Comparison of ENCODE assay signal across 11 cellular contexts in the genomic region with DNA sequence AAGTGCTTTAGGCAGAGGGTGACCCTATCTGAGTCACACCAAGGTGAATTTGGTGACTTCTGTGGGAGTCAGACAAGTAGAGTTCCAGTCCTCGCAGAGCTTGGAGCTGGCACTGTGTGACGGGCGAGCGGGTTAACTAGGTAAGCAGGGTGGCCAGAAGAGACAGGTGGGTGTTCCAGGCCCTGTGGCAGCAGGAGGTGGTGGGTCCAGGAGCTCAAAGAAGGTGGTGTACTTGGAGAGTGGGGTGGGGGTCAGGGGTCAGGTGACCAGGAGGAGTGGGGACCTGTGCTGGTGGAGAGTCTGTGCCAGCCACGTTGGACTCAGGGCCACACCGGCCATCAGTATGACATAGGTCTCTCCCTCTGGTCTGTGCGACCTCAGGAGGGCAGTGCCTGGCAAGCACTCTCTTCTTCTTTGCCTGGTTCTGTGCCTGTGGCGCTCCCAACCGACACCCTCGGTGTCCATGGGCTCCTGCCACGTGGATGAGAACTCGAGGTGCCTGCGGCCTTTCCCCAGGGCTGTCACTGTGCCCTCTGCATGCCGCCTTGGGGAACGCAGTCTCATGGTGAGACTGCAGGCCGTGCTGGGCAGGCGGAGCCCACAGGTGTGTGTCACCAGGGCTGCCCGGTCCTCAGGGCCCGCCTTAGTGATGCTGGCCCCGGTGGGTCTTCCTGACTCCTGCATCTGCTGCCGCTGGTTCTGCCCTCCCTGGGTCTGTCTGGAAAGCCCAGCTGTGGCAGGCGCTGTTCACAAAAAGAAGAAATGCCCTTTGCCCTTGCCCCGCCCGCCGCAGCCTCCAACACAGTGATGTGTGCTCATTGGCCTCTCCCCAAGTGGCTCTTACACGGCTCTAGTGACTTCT. TPM values are rescaled to one million over a fixed set of nuclear protein-coding genes. Genes with fewer than 3 reads are reported as not detected.
DNase-seq lines count a peak whose midpoint lies in the region; ATAC-seq, FAIRE-seq and TF ChIP-seq lines count a peak whose summit lies in the region.
"Had no signal": no experiment of that assay in that cellular context is flagged by ENCODE, and none has a peak within 500 bp of the region (broad histone marks: within the 10 kb centered on the region; RNA-seq: fewer than 3 reads in every experiment).

No MANE protein-coding gene starts in this region.

- dilution Hi-C loops in keratinocyte (cut with MboI; ENCODE audit: extremely low pct_ligation_motif_present, low sequenced_read_pairs): no loop called here

- TF ChIP-seq CTCF in keratinocyte (optimal IDR thresholded peaks at IDR 0.05 in 1 of 3, IDR thresholded peaks at IDR 0.05 in 1 of 3, conservative IDR thresholded peaks at IDR 0.05 in 1 of 3; ENCODE audit: extremely low read depth in 1 of 3, insufficient read depth in 2 of 3, low read length in 3 of 3): no peak

- CTCF ChIA-PET in activated naive CD4-positive, alpha-beta T cell treated with anti-CD3 and anti-CD28 coated beads for 36 hours (lab: Charles Lee): interaction anchor here (5.0 kb wide), 1 partner anchor 10 kb away, joined by 25 read pairs; no protein-coding TSS in a partner anchor
- CTCF ChIA-PET in activated CD8-positive, alpha-beta T cell treated with anti-CD3 and anti-CD28 coated beads, Interleukin-2, amount 10 ng/mL, durations not matched to agents 7 days and 5 days (lab: Charles Lee): interaction anchor here (0.7 to 2.4 kb wide), 2 partner anchors 10 to 129 kb away, joined by 3 to 18 read pairs; no protein-coding TSS in a partner anchor

- no peak overlapping the region for H3K27ac ChIP-seq in keratinocyte (ENCODE audit: control insufficient read depth, insufficient read depth, low read length)
- peak overlapping the region; percentile 58 for H3K27ac ChIP-seq in substantia nigra (ENCODE audit: low read depth, low read length, poor library complexity, severe bottlenecking)

- no peaks in the 10 kb centered on the region for H3K27me3 ChIP-seq in keratinocyte (ENCODE audit: control insufficient read depth, extremely low read depth, insufficient read depth, low read length)

- H3K36me3 ChIP-seq in keratinocyte (ENCODE audit: control insufficient read depth in 2 of 2, extremely low read depth in 1 of 2, insufficient read depth in 2 of 2, low read length in 2 of 2): peaks cover 27% of the 10 kb centered on the region in 2 experiments

- H3K4me3 Mint-ChIP-seq in activated naive CD4-positive, alpha-beta T cell treated with anti-CD3 and anti-CD28 coated beads for 36 hours: peak overlapping the region; percentile 80
- peak overlapping the region; percentile 79 for H3K4me3 Mint-ChIP-seq in activated CD8-positive, alpha-beta T cell treated with anti-CD3 and anti-CD28 coated beads, Interleukin-2, amount 10 ng/mL, durations not matched to agents 7 days and 5 days

- peaks cover 3% of the 10 kb centered on the region for H3K9me1 ChIP-seq in keratinocyte (ENCODE audit: control insufficient read depth, extremely low read depth, insufficient read depth, low read length)

- H3K27ac Mint-ChIP-seq in activated naive CD4-positive, alpha-beta T cell treated with anti-CD3 and anti-CD28 coated beads for 36 hours: peak overlapping the region; percentile 70
- peak overlapping the region; percentile 81 for H3K27ac Mint-ChIP-seq in activated CD8-positive, alpha-beta T cell treated with anti-CD3 and anti-CD28 coated beads, Interleukin-2, amount 10 ng/mL, durations not matched to agents 7 days and 5 days

- POLR2A ChIA-PET in activated CD8-positive, alpha-beta T cell treated with anti-CD3 and anti-CD28 coated beads, Interleukin-2, amount 10 ng/mL, durations not matched to agents 7 days and 5 days (lab: Charles Lee): interaction anchor here (1.4 kb wide), 1 partner anchor 155 kb away, joined by 3 read pairs; a partner anchor contains a TSS

- H3K4me1 Mint-ChIP-seq in activated naive CD4-positive, alpha-beta T cell treated with anti-CD3 and anti-CD28 coated beads for 36 hours (ENCODE audit: low read depth): peaks cover 16% of the 10 kb centered on the region
- peaks cover 36% of the 10 kb centered on the region for H3K4me1 Mint-ChIP-seq in activated CD8-positive, alpha-beta T cell treated with anti-CD3 and anti-CD28 coated beads, Interleukin-2, amount 10 ng/mL, durations not matched to agents 7 days and 5 days (ENCODE audit: low read depth)

- peaks cover 16% of the 10 kb centered on the region for H3K4me1 ChIP-seq in keratinocyte (ENCODE audit: control insufficient read depth, extremely low read depth, insufficient read depth, low read length)

- no peaks in the 10 kb centered on the region for H3K9me3 Mint-ChIP-seq in activated naive CD4-positive, alpha-beta T cell treated with anti-CD3 and anti-CD28 coated beads for 36 hours
- no peaks in the 10 kb centered on the region for H3K9me3 Mint-ChIP-seq in activated CD8-positive, alpha-beta T cell treated with anti-CD3 and anti-CD28 coated beads, Interleukin-2, amount 10 ng/mL, durations not matched to agents 7 days and 5 days (ENCODE audit: insufficient read depth)

- H2AFZ ChIP-seq in keratinocyte (ENCODE audit: control insufficient read depth, low read length): no peak overlapping the region

- peaks cover 13% of the 10 kb centered on the region for H3K79me2 ChIP-seq in keratinocyte (ENCODE audit: control insufficient read depth, insufficient read depth, low read length)

- no peaks in the 10 kb centered on the region for H4K20me1 ChIP-seq in keratinocyte (ENCODE audit: control insufficient read depth, extremely low read depth, insufficient read depth, low read length)

- DNase-seq in activated naive CD4-positive, alpha-beta T cell treated with anti-CD3 and anti-CD28 coated beads for 36 hours: no peak
- no peak for DNase-seq in activated naive CD4-positive, alpha-beta T cell (lab: John Stamatoyannopoulos, UW)
- no peak for DNase-seq in activated CD8-positive, alpha-beta T cell treated with anti-CD3 and anti-CD28 coated beads, Interleukin-2, amount 10 ng/mL, durations not matched to agents 7 days and 5 days
- no peak for DNase-seq in keratinocyte (ENCODE audit: low read depth, low spot score)
- peak in 1 of 49 donors; percentile 47 for DNase-seq in substantia nigra (lab: John Stamatoyannopoulos, UW)
- DNase-seq in NCI-H2196 treated with DMSO at 0.1 percent for 48 hours (lab: John Stamatoyannopoulos, UW; ENCODE audit: unreplicated experiment): no peak
- DNase-seq in NCI-H510A (lab: John Stamatoyannopoulos, UW): no peak
- DNase-seq: effector CD4-positive, alpha-beta T cell; NCI-H2029 treated with DMSO at 0.1 percent for 48 hours had no signal

- peaks cover 12% of the 10 kb centered on the region for H3K36me3 Mint-ChIP-seq in activated naive CD4-positive, alpha-beta T cell treated with anti-CD3 and anti-CD28 coated beads for 36 hours (ENCODE audit: low read depth)
- peaks cover 27% of the 10 kb centered on the region for H3K36me3 Mint-ChIP-seq in activated CD8-positive, alpha-beta T cell treated with anti-CD3 and anti-CD28 coated beads, Interleukin-2, amount 10 ng/mL, durations not matched to agents 7 days and 5 days (ENCODE audit: low read depth)

- no peak for ATAC-seq in activated CD8-positive, alpha-beta T cell treated with anti-CD3 and anti-CD28 coated beads, Interleukin-2, amount 10 ng/mL, durations not matched to agents 7 days and 5 days
- no peak for ATAC-seq in HG02763 (IDR thresholded peaks at IDR 0.05; ENCODE audit: unreplicated experiment)

- no peak for FAIRE-seq in keratinocyte (lab: Jason Lieb, UNC)
- FAIRE-seq: TTC549 had no signal

- H3K9ac ChIP-seq in keratinocyte (ENCODE audit: control insufficient read depth, extremely low read depth, insufficient read depth, low read length): no peak overlapping the region

- intact Hi-C loops in activated naive CD4-positive, alpha-beta T cell treated with anti-CD3 and anti-CD28 coated beads for 36 hours (cut with micrococcal nuclease): no loop called here

- H3K4me2 ChIP-seq in keratinocyte (ENCODE audit: control insufficient read depth, extremely low read depth, insufficient read depth, low read depth, low read length): peak overlapping the region; percentile 71

- H3K4me3 ChIP-seq in keratinocyte (ENCODE audit: control insufficient read depth in 2 of 3, extremely low read depth in 1 of 3, insufficient read depth in 2 of 3, low read depth in 1 of 3, low read length in 3 of 3): peak overlapping the region in 1 of 3 experiments; percentile 51

- no peaks in the 10 kb centered on the region for H3K9me3 ChIP-seq in keratinocyte (ENCODE audit: control insufficient read depth, low read depth, low read length)

- no peaks in the 10 kb centered on the region for H3K27me3 Mint-ChIP-seq in activated naive CD4-positive, alpha-beta T cell treated with anti-CD3 and anti-CD28 coated beads for 36 hours (ENCODE audit: low read depth)
- no peaks in the 10 kb centered on the region for H3K27me3 Mint-ChIP-seq in activated CD8-positive, alpha-beta T cell treated with anti-CD3 and anti-CD28 coated beads, Interleukin-2, amount 10 ng/mL, durations not matched to agents 7 days and 5 days (ENCODE audit: low read depth)

RNA-seq across cellular contexts. Expression of a gene that starts 1.6 kb away (rescaled TPM):
- total RNA-seq in activated naive CD4-positive, alpha-beta T cell treated with anti-CD3 and anti-CD28 coated beads for 36 hours: 1 to 10 TPM; 7.3 to 8.0 TPM
- total RNA-seq in activated CD8-positive, alpha-beta T cell treated with anti-CD3 and anti-CD28 coated beads, Interleukin-2, amount 10 ng/mL, durations not matched to agents 7 days and 5 days: 10 to 100 TPM; 18.3 to 19.2 TPM
- 12.3 to 15.6 TPM (median 15.0 TPM) in 3 replicates for polyA plus RNA-seq in keratinocyte
- 5.1 TPM for polyA plus RNA-seq in keratinocyte (2011; ENCODE audit: low read depth)
- polyA plus RNA-seq in keratinocyte (2011; cell fraction: cytosol; rRNA removed): 10.0 and 15.3 TPM in 2 replicates
- 12.3 and 13.1 TPM in 2 replicates for polyA plus RNA-seq in keratinocyte (2011; cell fraction: nucleus; rRNA removed)
- polyA plus RNA-seq in keratinocyte (2012; ENCODE audit: low replicate concordance): 9.0 and 16.4 TPM in 2 replicates
- 8.1 to 12.9 TPM (median 8.4 TPM) in 3 replicates for polyA minus RNA-seq in keratinocyte
- polyA minus RNA-seq in keratinocyte (2011; cell fraction: cytosol; rRNA and poly(A)+ RNA removed): 12.9 TPM
- 3.9 TPM in 2 replicates for polyA minus RNA-seq in keratinocyte (2011; cell fraction: nucleus; rRNA and poly(A)+ RNA removed)

RNA-seq across cellular contexts. Expression of a gene that starts 6.7 kb away (rescaled TPM):
- 10 to 100 TPM; 23.7 to 24.6 TPM for total RNA-seq in activated naive CD4-positive, alpha-beta T cell treated with anti-CD3 and anti-CD28 coated beads for 36 hours
- total RNA-seq in activated CD8-positive, alpha-beta T cell treated with anti-CD3 and anti-CD28 coated beads, Interleukin-2, amount 10 ng/mL, durations not matched to agents 7 days and 5 days: 10 to 100 TPM; 67.0 to 76.6 TPM
- polyA plus RNA-seq in keratinocyte: 29.8 to 39.8 TPM (median 31.5 TPM) in 3 replicates
- 12.8 TPM for polyA plus RNA-seq in keratinocyte (2011; ENCODE audit: low read depth)
- 17.3 and 32.5 TPM in 2 replicates for polyA plus RNA-seq in keratinocyte (2011; cell fraction: cytosol; rRNA removed)
- polyA plus RNA-seq in keratinocyte (2011; cell fraction: nucleus; rRNA removed): 43.7 and 47.3 TPM in 2 replicates
- polyA plus RNA-seq in keratinocyte (2012; ENCODE audit: low replicate concordance): 10.9 and 37.3 TPM in 2 replicates
- polyA minus RNA-seq in keratinocyte: 17.8 to 29.0 TPM (median 26.5 TPM) in 3 replicates
- polyA minus RNA-seq in keratinocyte (2011; cell fraction: cytosol; rRNA and poly(A)+ RNA removed): 44.1 TPM
- 20.3 and 22.1 TPM in 2 replicates for polyA minus RNA-seq in keratinocyte (2011; cell fraction: nucleus; rRNA and poly(A)+ RNA removed)

RNA-seq across cellular contexts. Expression of a gene that starts 18.9 kb away (rescaled TPM):
- not detected for total RNA-seq in activated naive CD4-positive, alpha-beta T cell treated with anti-CD3 and anti-CD28 coated beads for 36 hours
- not detected for total RNA-seq in activated CD8-positive, alpha-beta T cell treated with anti-CD3 and anti-CD28 coated beads, Interleukin-2, amount 10 ng/mL, durations not matched to agents 7 days and 5 days
- 2.7 to 4.8 TPM (median 3.6 TPM) in 3 replicates for polyA plus RNA-seq in keratinocyte
- 0.36 TPM for polyA plus RNA-seq in keratinocyte (2011; ENCODE audit: low read depth)
- 1.7 and 3.6 TPM in 2 replicates for polyA plus RNA-seq in keratinocyte (2011; cell fraction: cytosol; rRNA removed)
- polyA plus RNA-seq in keratinocyte (2011; cell fraction: nucleus; rRNA removed): 2.0 and 2.6 TPM in 2 replicates
- 1.5 and 7.3 TPM in 2 replicates for polyA plus RNA-seq in keratinocyte (2012; ENCODE audit: low replicate concordance)
- polyA minus RNA-seq in keratinocyte: 0.23 to 0.61 TPM in 2 of 3 replicates, not detected in the other
- polyA minus RNA-seq in keratinocyte (2011; cell fraction: cytosol; rRNA and poly(A)+ RNA removed): 5.4 TPM
- 0.47 and 0.84 TPM in 2 replicates for polyA minus RNA-seq in keratinocyte (2011; cell fraction: nucleus; rRNA and poly(A)+ RNA removed)
